12 cellular contexts compared by ENCODE assay signal in the genomic region with DNA sequence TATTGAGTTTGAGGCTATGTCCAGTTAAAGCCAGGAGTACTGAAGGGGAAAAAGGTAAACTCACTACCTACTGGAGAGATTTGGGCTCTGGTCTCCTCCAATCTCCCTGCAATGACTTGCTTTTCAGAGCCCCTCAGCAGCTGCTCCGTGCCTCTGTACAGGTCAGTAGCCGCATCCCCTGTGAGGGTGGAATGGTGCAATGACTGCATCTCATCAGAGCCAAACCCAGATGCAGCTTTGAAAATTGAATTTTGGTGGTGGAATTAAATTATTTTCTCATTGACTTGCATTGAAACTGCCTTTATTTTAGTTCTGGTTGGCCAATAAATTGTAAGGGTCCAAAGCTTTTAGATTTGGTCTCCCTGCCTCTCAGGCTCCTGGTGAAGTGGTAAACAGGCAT.
"Had no signal": no experiment of that assay in that cellular context is flagged by ENCODE, and none has a peak within 500 bp of the region (broad histone marks: within the 10 kb centered on the region; RNA-seq: fewer than 3 reads in every experiment).

No MANE protein-coding gene starts in this region.

- ATAC-seq: activated T-helper 17 cell treated with anti-CD3 and anti-CD28 coated beads, Interleukin-2, amount 50 U/mL, for 72 hours; stimulated activated memory B cell treated with anti-CD40 and anti-IgM and Interleukin-4, amounts not matched to agents 10 μg/mL and 1 μg/mL and 100 μg/mL, for 72 hours had no signal

- H3K27ac ChIP-seq: cardiac muscle cell, esophagus muscularis mucosa, tibial artery had no signal

- H3K27me3 ChIP-seq: cardiac muscle cell, esophagus muscularis mucosa had no signal

- H3K4me3 ChIP-seq: cardiac muscle cell, esophagus muscularis mucosa, tibial artery had no signal

- H3K27ac Mint-ChIP-seq: activated T-helper 17 cell treated with anti-CD3 and anti-CD28 coated beads, Interleukin-2, amount 50 U/mL, for 72 hours; nephron progenitor cell; stimulated activated memory B cell treated with anti-CD40 and anti-IgM and Interleukin-4, amounts not matched to agents 10 μg/mL and 1 μg/mL and 100 μg/mL, for 72 hours had no signal

- DNase-seq: activated CD4-positive, alpha-beta T cell treated with anti-CD3 and anti-CD28 coated beads, Interleukin-2, amount 50 U/mL, for 1 hour; activated CD4-positive, CD25-positive, alpha-beta regulatory T cell; activated naive CD4-positive, alpha-beta T cell treated with anti-CD3 and anti-CD28 coated beads, Interleukin-2, amount 50 U/mL, for 16 hours; activated T-cell treated with anti-CD3 and anti-CD28 coated beads for 4 hours; hypothalamus; nephron progenitor cell; SW 1271 had no signal

- H3K4me1 Mint-ChIP-seq: activated T-helper 17 cell treated with anti-CD3 and anti-CD28 coated beads, Interleukin-2, amount 50 U/mL, for 72 hours had no signal

- H3K36me3 ChIP-seq: cardiac muscle cell, esophagus muscularis mucosa, tibial artery had no signal

- H3K4me3 Mint-ChIP-seq: activated T-helper 17 cell treated with anti-CD3 and anti-CD28 coated beads, Interleukin-2, amount 50 U/mL, for 72 hours; nephron progenitor cell; stimulated activated memory B cell treated with anti-CD40 and anti-IgM and Interleukin-4, amounts not matched to agents 10 μg/mL and 1 μg/mL and 100 μg/mL, for 72 hours had no signal
